Comparison of ENCODE assay signal across 9 cellular contexts in genomic region chr4:86556791-86557415, GRCh38. TPM values are rescaled to one million over a fixed set of nuclear protein-coding genes. Genes with fewer than 3 reads are reported as not detected.
DNase-seq lines count a peak whose midpoint lies in the region; ATAC-seq, FAIRE-seq and TF ChIP-seq lines count a peak whose summit lies in the region.
"Had no signal": no experiment of that assay in that cellular context is flagged by ENCODE, and none has a peak within 500 bp of the region (broad histone marks: within the 10 kb centered on the region; RNA-seq: fewer than 3 reads in every experiment).

No MANE protein-coding gene starts in this region.

- no peak for TF ChIP-seq RAD21 in GM12878 (IDR thresholded peaks at IDR 0.05; ENCODE audit: insufficient read depth, low read depth, low read length)

- CTCF ChIA-PET in GM12878 (lab: Yijun Ruan, JAX): interaction anchor here (0.7 to 2.1 kb wide), 6 partner anchors 8 to 86 kb away, joined by 3 to 9 read pairs (median 4); no protein-coding TSS in a partner anchor

- H2AFZ ChIP-seq in GM12878 (ENCODE audit: control insufficient read depth, low read depth, low read length): 0 out of 2 replicates have a peak overlapping the region, but pooled peaks have one; percentile 5

- peak overlapping the region; percentile 69; the same call in 1 of the 2 replicates for H3K27ac ChIP-seq in GM12878 (ENCODE audit: control insufficient read depth, insufficient read depth)
- H3K27ac ChIP-seq: ovary had no signal

- POLR2A ChIA-PET in GM12878 (lab: Charles Lee): no interaction called here

- RAD21 ChIA-PET in GM12878 (lab: Charles Lee; ENCODE audit: unreplicated experiment): interaction anchor here (0.9 to 1.4 kb wide), 2 partner anchors 12 to 30 kb away, joined by 3 to 4 read pairs; no protein-coding TSS in a partner anchor

- H3K36me3 ChIP-seq in GM12878 (ENCODE audit: control insufficient read depth in 2 of 2, insufficient read depth in 2 of 2, low read length in 1 of 2) (no peaks in the 10 kb centered on the region), skeletal muscle satellite cell (ENCODE audit: insufficient read depth, low read length) (no peaks in the 10 kb centered on the region), HAP-1 (replicated peaks) (no peaks in the 10 kb centered on the region)
- H3K36me3 ChIP-seq: ovary had no signal

- H3K9ac ChIP-seq in GM12878 (ENCODE audit: control insufficient read depth, insufficient read depth, low read length) (no peak overlapping the region), skeletal muscle satellite cell (ENCODE audit: low read depth, low read length) (peak overlapping the region; percentile 6)

- no peaks in the 10 kb centered on the region for H4K20me1 ChIP-seq in GM12878 (ENCODE audit: control insufficient read depth, insufficient read depth)

- peak; percentile 35 for FAIRE-seq in GM12878 (lab: Jason Lieb, UNC)
- FAIRE-seq: GM12892 had no signal

- DNase-seq in GM12878 (ENCODE audit: low read depth, low spot score) (no peak), retina (no peak), sciatic nerve (ENCODE audit: low spot score) (no peak), HAP-1 (ENCODE audit: low spot score in 2 of 2) (no peak)
- DNase-seq: ovary had no signal

- TF ChIP-seq CTCF in GM12878 (IDR thresholded peaks at IDR 0.05 in 2 of 3, conservative IDR thresholded peaks at IDR 0.05 in 1 of 3; ENCODE audit: control insufficient read depth in 2 of 3, extremely low read depth in 1 of 3, insufficient read depth in 1 of 3, low read depth in 3 of 3, low read length in 3 of 3): no peak

- no peak for TF ChIP-seq POLR2A in GM12878 (IDR thresholded peaks at IDR 0.05; ENCODE audit: low read depth, low read length)

- H3K4me3 ChIP-seq in GM12878: no peak overlapping the region
- peak overlapping the region; percentile 1 for H3K4me3 ChIP-seq in skeletal muscle satellite cell (ENCODE audit: low read length)
- H3K4me3 ChIP-seq in HAP-1: no peak overlapping the region
- H3K4me3 ChIP-seq: ovary had no signal

- H3K79me2 ChIP-seq in GM12878 (ENCODE audit: control insufficient read depth, insufficient read depth, low read length): no peaks in the 10 kb centered on the region

- H3K4me1 ChIP-seq in GM12878 (ENCODE audit: control insufficient read depth, insufficient read depth, low read length) (peaks cover 7% of the 10 kb centered on the region; the same call in 1 of the 2 replicates), skeletal muscle satellite cell (ENCODE audit: control insufficient read depth, insufficient read depth, low read length) (peaks cover 36% of the 10 kb centered on the region), HAP-1 (peaks cover 5% of the 10 kb centered on the region; the same call in 1 of the 2 replicates)

- peak overlapping the region; percentile 46 for H3K4me2 ChIP-seq in GM12878 (ENCODE audit: control insufficient read depth, insufficient read depth)
- peak overlapping the region; percentile 62 for H3K4me2 ChIP-seq in skeletal muscle satellite cell (ENCODE audit: low read length)

- H3K9me3 ChIP-seq in GM12878 (replicated peaks; ENCODE audit: control insufficient read depth, insufficient read depth, low read length) (no peaks in the 10 kb centered on the region), skeletal muscle satellite cell (replicated peaks; ENCODE audit: low read length) (no peaks in the 10 kb centered on the region), HAP-1 (no peaks in the 10 kb centered on the region)
- H3K9me3 ChIP-seq: ovary had no signal

- no TSS peak for BruUV-seq in GM12878 (replicated peaks; lab: Mats Ljungman, UMichigan)

- SMC1A ChIA-PET in GM12878 (lab: Charles Lee; ENCODE audit: uncharacterized antibody, unreplicated experiment): interaction anchor here (0.7 to 2.7 kb wide), 6 partner anchors 12 to 36 kb away, joined by 3 to 13 read pairs (median 5); no protein-coding TSS in a partner anchor

- no peaks in the 10 kb centered on the region; a peak in 1 of 4 replicates for H3K27me3 ChIP-seq in GM12878 (replicated peaks in 1 of 2; ENCODE audit: control insufficient read depth in 2 of 2, insufficient read depth in 2 of 2, low read length in 1 of 2)
- peaks cover 6% of the 10 kb centered on the region for H3K27me3 ChIP-seq in skeletal muscle satellite cell (ENCODE audit: control insufficient read depth, insufficient read depth, low read length)
- peaks cover 10% of the 10 kb centered on the region for H3K27me3 ChIP-seq in HAP-1 (ENCODE audit: low read depth)
- H3K27me3 ChIP-seq: ovary had no signal

- intact Hi-C loops in GM12878 (cut with micrococcal nuclease; ENCODE audit: unreplicated experiment) (loop anchor here (1.0 kb wide), 3 partner anchors 13 to 36 kb away; no protein-coding TSS in a partner anchor), sciatic nerve (cut with DNase I) (no loop called here)

- TF ChIP-seq EP300 in GM12878 (IDR thresholded peaks at IDR 0.05; ENCODE audit: borderline replicate concordance in 1 of 2, control insufficient read depth in 1 of 2, low read depth in 2 of 2, low read length in 2 of 2): no peak

- ATAC-seq in GM19467 (IDR thresholded peaks at IDR 0.05; ENCODE audit: unreplicated experiment) (peak; percentile 29), HG03378 (IDR thresholded peaks at IDR 0.05; ENCODE audit: unreplicated experiment) (peak; percentile 30), GM12878 (peak; percentile 56), sciatic nerve (no peak)

- in situ Hi-C loops in GM12878 (cut with MboI) (no loop called here), HAP-1 (cut with MboI; ENCODE audit: low sequenced_read_pairs) (no loop called here)

TF ChIP-seq in GM12878, 131 proteins besides CTCF, POLR2A, EP300 and RAD21 (continues in another document):
- TF ChIP-seq TARDBP (IDR thresholded peaks at IDR 0.05; ENCODE audit: borderline replicate concordance): no peak
- TF ChIP-seq TCF3 (IDR thresholded peaks at IDR 0.05; ENCODE audit: borderline replicate concordance, insufficient read depth, low read depth, low read length): no peak
- no peak for TF ChIP-seq RBBP5 (conservative IDR thresholded peaks at IDR 0.05)
- TF ChIP-seq CUX1 (IDR thresholded peaks at IDR 0.05; ENCODE audit: insufficient replicate concordance, low read depth, low read length): no peak
- 0 out of 2 replicates have a peak, but pooled peaks have one; percentile 26 for TF ChIP-seq RUNX3 (IDR thresholded peaks at IDR 0.05; ENCODE audit: low read length)
- no peak for TF ChIP-seq ZNF622 (IDR thresholded peaks at IDR 0.05)
- 0 out of 2 replicates have a peak, but pooled peaks have one; percentile 11 for TF ChIP-seq ZNF217 (IDR thresholded peaks at IDR 0.05)
- TF ChIP-seq MTA2 (IDR thresholded peaks at IDR 0.05; ENCODE audit: low read depth): peak; percentile 79
- no peak for TF ChIP-seq YBX1 (IDR thresholded peaks at IDR 0.05)

RNA-seq across cellular contexts. Expression of gene PTPN13, which starts 37.2 kb away (rescaled TPM):
- 224 and 251 TPM in 2 replicates for total RNA-seq in GM12878 (2013; cell fraction: nucleolus; rRNA removed)
- total RNA-seq in GM12878 (2014; rRNA removed) (58.5 and 70.0 TPM in 2 replicates), GM12878 (2014; rRNA removed; fragmentation: Illumina TruSeq; extraction: Trizol) (69.4 and 74.7 TPM in 2 replicates), GM12878 (2021) (58.9 and 61.2 TPM in 2 replicates), sciatic nerve (90.1 TPM)
- polyA plus RNA-seq in GM12878 (2011; ENCODE audit: low read depth): 0.70 TPM
- polyA plus RNA-seq in GM12878 (2011; rRNA removed) (22.6 and 29.0 TPM in 2 replicates), GM12878 (2014; fragmentation: Illumina TruSeq; extraction: Trizol) (50.5 and 63.8 TPM in 2 replicates), GM12878 (2014; fragmentation: Nextera tagmentation; extraction: Ambion mirVana) (1 to 10 TPM; 8.5 to 9.3 TPM), GM12878 (2014; rRNA removed) (28.2 and 33.5 TPM in 2 replicates), GM12878 (2016; fragmentation: Nextera tagmentation; extraction: Ambion mirVana) (10 to 100 TPM; 30.5 to 34.3 TPM)
- polyA plus RNA-seq in GM12878 (2011; cell fraction: cytosol; rRNA removed): 12.1 and 14.9 TPM in 2 replicates
- polyA plus RNA-seq in GM12878 (2011; cell fraction: nucleus; rRNA removed): 26.2 and 31.1 TPM in 2 replicates
- 1.2 and 1.3 TPM in 2 replicates for polyA plus RNA-seq in GM12878 (2012)
- 52.3 and 66.6 TPM in 2 replicates for polyA minus RNA-seq in GM12878 (2011; rRNA and poly(A)+ RNA removed)
- 14.9 and 16.0 TPM in 2 replicates for polyA minus RNA-seq in GM12878 (2011; cell fraction: cytosol; rRNA and poly(A)+ RNA removed)
- 65.9 and 110 TPM in 2 replicates for polyA minus RNA-seq in GM12878 (2011; cell fraction: nucleus; rRNA and poly(A)+ RNA removed)
- 16.2 and 17.0 TPM in 2 replicates for total RNA-seq in skeletal muscle satellite cell (2012; rRNA removed)
